ENCODE assay signal across 8 cellular contexts in the genomic region with DNA sequence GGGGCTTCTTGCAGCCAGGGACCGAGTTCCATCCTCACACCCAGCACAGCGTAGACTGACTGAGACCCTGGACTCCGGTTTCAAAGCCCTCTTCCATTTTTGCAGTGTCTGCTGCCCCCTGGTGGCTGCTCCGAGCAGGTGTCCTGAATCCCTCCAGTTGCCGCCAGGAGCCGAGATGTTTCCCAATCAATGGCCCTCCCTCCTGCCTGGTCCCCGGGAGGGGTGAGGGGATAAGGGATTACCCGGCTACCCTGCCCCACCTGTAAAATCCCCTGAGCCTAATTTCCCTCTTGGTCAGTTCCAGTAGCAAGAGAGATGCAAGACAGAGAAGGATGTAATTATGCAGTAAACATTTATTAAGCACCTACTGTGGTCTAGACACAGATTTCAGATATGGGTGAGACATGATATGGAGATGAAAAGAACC. TPM values are rescaled to one million over a fixed set of nuclear protein-coding genes. Genes with fewer than 3 reads are reported as not detected.
DNase-seq lines count a peak whose midpoint lies in the region; ATAC-seq, FAIRE-seq and TF ChIP-seq lines count a peak whose summit lies in the region.

No MANE protein-coding gene starts in this region.

- H3K36me3 Mint-ChIP-seq in astrocyte (ENCODE audit: low read depth, unreplicated experiment): no peaks in the 10 kb centered on the region

- H3K9ac ChIP-seq in astrocyte (ENCODE audit: low read length): no peak overlapping the region

- no peaks in the 10 kb centered on the region for H3K4me1 ChIP-seq in astrocyte (ENCODE audit: insufficient read depth, low read length)
- no peaks in the 10 kb centered on the region for H3K4me1 ChIP-seq in gastrocnemius medialis

- FAIRE-seq in astrocyte (lab: Jason Lieb, UNC): no peak

- H3K4me3 ChIP-seq in GM06990 (replicated peaks; ENCODE audit: low read depth, low read length) (no peak overlapping the region), astrocyte (ENCODE audit: insufficient read depth, low read depth, low read length) (no peak overlapping the region), gastrocnemius medialis (peak overlapping the region in 1 of 4 donors; percentile 1)

- H3K9me3 ChIP-seq in astrocyte (ENCODE audit: insufficient read depth, low read depth, low read length) (no peaks in the 10 kb centered on the region), gastrocnemius medialis (no peaks in the 10 kb centered on the region)

- peaks cover 10% of the 10 kb centered on the region for H3K27me3 Mint-ChIP-seq in astrocyte (ENCODE audit: low read depth, unreplicated experiment)

- in situ Hi-C loops in gastrocnemius medialis (cut with MboI; ENCODE audit: low sequenced_read_pairs in 4 of 4): loop anchor here (10.0 to 25.0 kb wide), 4 partner anchors 377 to 427 kb away; no protein-coding TSS in a partner anchor

- no peaks in the 10 kb centered on the region for H4K20me1 ChIP-seq in astrocyte (ENCODE audit: insufficient read depth, low read length)

- no peak overlapping the region for H2AFZ ChIP-seq in astrocyte (ENCODE audit: low read depth, low read length)

- H3K9me3 Mint-ChIP-seq in astrocyte (ENCODE audit: unreplicated experiment): no peaks in the 10 kb centered on the region

- intact Hi-C loops in gastrocnemius medialis (cut with DNase I; ENCODE audit: low total_unique reads): loop anchor here (2.0 to 5.0 kb wide), 2 partner anchors 377 to 419 kb away; no protein-coding TSS in a partner anchor

- no peak overlapping the region for H3K4me2 ChIP-seq in astrocyte (ENCODE audit: low read length)

- DNase-seq in GM06990 (ENCODE audit: extremely low read depth, insufficient read length): peak; percentile 47
- DNase-seq in NCI-H128 (lab: John Stamatoyannopoulos, UW; ENCODE audit: unreplicated experiment): peak; percentile 23
- peak; percentile 36 for DNase-seq in T-helper 22 cell (ENCODE audit: low read depth)
- DNase-seq in astrocyte (ENCODE audit: low read depth): peak; percentile 29
- peak; percentile 91 for DNase-seq in hepatic stellate cell (ENCODE audit: low spot score)
- DNase-seq in gastrocnemius medialis: peak; percentile 50 to 52

- ATAC-seq in gastrocnemius medialis (peak; percentile 64 to 80), HG03280 (IDR thresholded peaks at IDR 0.05; ENCODE audit: unreplicated experiment) (no peak), HG03095 (IDR thresholded peaks at IDR 0.05; ENCODE audit: unreplicated experiment) (no peak)

- no peak overlapping the region for H3K4me3 Mint-ChIP-seq in astrocyte (ENCODE audit: unreplicated experiment)

- no peaks in the 10 kb centered on the region for H3K79me2 ChIP-seq in astrocyte (ENCODE audit: insufficient read depth, low read length)

- peak overlapping the region; percentile 62 for H3K27ac Mint-ChIP-seq in astrocyte (ENCODE audit: unreplicated experiment)

- TF ChIP-seq POLR2A in gastrocnemius medialis (IDR thresholded peaks at IDR 0.05): no peak

- H3K27me3 ChIP-seq in GM06990 (replicated peaks; ENCODE audit: control insufficient read depth, insufficient read depth, low read length): no peaks in the 10 kb centered on the region
- H3K27me3 ChIP-seq in astrocyte (ENCODE audit: insufficient read depth, low read length): no peaks in the 10 kb centered on the region
- H3K27me3 ChIP-seq in gastrocnemius medialis: peaks cover 2 to 8% (median 5%) of the 10 kb centered on the region in 3 donors

- H3K27ac ChIP-seq in astrocyte (ENCODE audit: low read depth, low read length) (no peak overlapping the region), gastrocnemius medialis (no peak overlapping the region)

- H3K4me1 Mint-ChIP-seq in astrocyte (ENCODE audit: low read depth, unreplicated experiment): no peaks in the 10 kb centered on the region

- H3K36me3 ChIP-seq in GM06990 (ENCODE audit: control insufficient read depth, insufficient read depth, low read length): no peaks in the 10 kb centered on the region
- H3K36me3 ChIP-seq in astrocyte (ENCODE audit: insufficient read depth, low read length): no peaks in the 10 kb centered on the region
- no peaks in the 10 kb centered on the region for H3K36me3 ChIP-seq in gastrocnemius medialis

- TF ChIP-seq CTCF in GM06990 (IDR thresholded peaks at IDR 0.05; ENCODE audit: insufficient read depth, low read length, poor library complexity, severe bottlenecking) (peak; percentile 91), astrocyte (IDR thresholded peaks at IDR 0.05; ENCODE audit: insufficient read depth, low read depth, low read length) (peak; percentile 82), gastrocnemius medialis (IDR thresholded peaks at IDR 0.05 in 4 of 5, conservative IDR thresholded peaks at IDR 0.05 in 1 of 5) (peak; percentile 36 to 91 (median 85))

RNA-seq across cellular contexts. Expression of a gene that starts 55.0 kb away (rescaled TPM):
- total RNA-seq in astrocyte (14.3 and 14.9 TPM in 2 replicates), gastrocnemius medialis (10 to 100 TPM in 3 of 4 donors, 1 to 10 TPM in 1; 8.7 to 16.7 (median 14.5) TPM)

Comparison
In these comparisons a context has a peak if more than half of its experiments do, and no peak if none do; other contexts are left out.
1. DNase-seq: peak in every context shown above with its lines; median percentile 91 in hepatic stellate cell; 51 in gastrocnemius medialis; 47 in GM06990; 36 in T-helper 22 cell; 29 in astrocyte; 23 in NCI-H128.
2. ATAC-seq: peak in gastrocnemius medialis (2 of 2); none in HG03280 (single experiment) and HG03095 (single experiment).
3. Peak in every context shown above with its lines, with median percentiles within 50 percentile points of each other: CTCF ChIP-seq.